Comparison of ENCODE assay signal across 1 cellular context in the genomic region with DNA sequence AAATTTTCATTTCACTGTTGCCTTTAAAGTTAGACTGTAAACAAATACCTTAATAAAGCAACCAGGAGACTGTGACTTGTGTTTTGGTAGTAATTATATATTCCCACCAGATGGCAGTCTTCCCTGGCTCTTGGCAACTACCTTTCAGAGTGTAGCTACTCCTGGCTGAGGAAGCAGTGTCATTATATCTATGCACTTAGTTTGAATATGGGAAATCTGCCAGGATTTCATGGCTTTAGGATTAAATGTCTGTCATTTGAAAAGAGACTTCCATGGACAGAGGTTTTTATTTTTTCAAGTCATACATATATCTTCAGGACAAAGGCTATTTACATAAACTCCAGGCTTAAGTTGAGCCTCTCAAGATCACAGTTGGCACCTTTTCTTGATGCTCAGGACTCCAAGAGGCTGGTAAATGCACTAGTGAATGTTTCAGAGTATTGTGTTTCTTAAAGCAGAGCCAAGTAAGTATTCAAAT.
TF ChIP-seq lines count a peak whose summit lies in the region.

No MANE protein-coding gene starts in this region.

TF ChIP-seq in HepG2, 621 proteins besides CTCF, POLR2A, EP300 and RAD21 (continued from another document):
- TF ChIP-seq, protein P1, sequence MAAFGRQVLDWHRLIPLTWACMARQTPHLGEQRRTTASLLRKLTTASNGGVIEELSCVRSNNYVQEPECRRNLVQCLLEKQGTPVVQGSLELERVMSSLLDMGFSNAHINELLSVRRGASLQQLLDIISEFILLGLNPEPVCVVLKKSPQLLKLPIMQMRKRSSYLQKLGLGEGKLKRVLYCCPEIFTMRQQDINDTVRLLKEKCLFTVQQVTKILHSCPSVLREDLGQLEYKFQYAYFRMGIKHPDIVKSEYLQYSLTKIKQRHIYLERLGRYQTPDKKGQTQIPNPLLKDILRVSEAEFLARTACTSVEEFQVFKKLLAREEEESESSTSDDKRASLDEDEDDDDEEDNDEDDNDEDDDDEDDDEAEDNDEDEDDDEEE (CRISPR knock-in tag; IDR thresholded peaks at IDR 0.05), result no peak
- no peak for TF ChIP-seq ATRX (CRISPR knock-in tag; IDR thresholded peaks at IDR 0.05; ENCODE audit: borderline replicate concordance)
- no peak for TF ChIP-seq ATF7-NPFF (CRISPR knock-in tag; IDR thresholded peaks at IDR 0.05; ENCODE audit: low read depth)
- no peak for TF ChIP-seq FOXC1 (CRISPR knock-in tag; IDR thresholded peaks at IDR 0.05; ENCODE audit: borderline replicate concordance)
- TF ChIP-seq FOXA3 (CRISPR knock-in tag; IDR thresholded peaks at IDR 0.05), result 0 out of 2 replicates have a peak, but pooled peaks have one; percentile 7
- no peak for TF ChIP-seq SMAD9 (CRISPR knock-in tag; IDR thresholded peaks at IDR 0.05)
- no peak for TF ChIP-seq NAIF1 (CRISPR knock-in tag; IDR thresholded peaks at IDR 0.05; ENCODE audit: borderline replicate concordance)
- TF ChIP-seq STAG1 (CRISPR knock-in tag; IDR thresholded peaks at IDR 0.05), result peak; percentile 92
